ENCODE assay signal across 26 cellular contexts in the genomic region with DNA sequence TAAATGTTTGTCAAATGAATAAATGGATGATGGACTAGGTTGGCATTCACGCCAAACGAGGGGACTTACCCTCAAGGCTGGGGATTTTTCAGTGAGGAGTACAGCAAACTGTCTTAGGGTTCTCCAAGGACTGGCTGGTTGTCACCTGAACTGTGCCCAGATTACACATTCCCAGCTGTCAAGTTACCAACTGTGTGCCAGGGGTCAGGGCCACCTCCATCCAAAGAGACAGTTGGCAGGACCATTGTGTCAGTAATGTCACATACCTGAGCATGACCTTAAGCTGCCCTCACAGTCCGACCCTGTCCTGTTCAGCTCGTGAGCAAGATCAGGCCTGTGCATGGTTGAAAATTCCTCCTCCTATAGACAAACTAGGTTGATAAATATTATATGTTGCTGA.
"Had no signal": no experiment of that assay in that cellular context is flagged by ENCODE, and none has a peak within 500 bp of the region (broad histone marks: within the 10 kb centered on the region; RNA-seq: fewer than 3 reads in every experiment).

No MANE protein-coding gene starts in this region.

- H3K9ac ChIP-seq: SK-N-SH had no signal

- H3K27me3 ChIP-seq: ascending aorta, MG63, SJSA1 had no signal

- H3K36me3 ChIP-seq: ascending aorta, MG63, SJSA1 had no signal

- H3K9me2 ChIP-seq: SK-N-SH had no signal

- DNase-seq: activated CD4-positive, alpha-beta T cell treated with anti-CD3 and anti-CD28 coated beads, Interleukin-2, amount 10 ng/mL, durations not matched to agents 24 days and 14 days; activated CD4-positive, alpha-beta T cell treated with anti-CD3 and anti-CD28 coated beads, Interleukin-2, amount 50 U/mL, for 48 hours; activated CD8-positive, alpha-beta T cell treated with anti-CD3 and anti-CD28 coated beads, Interleukin-2, amount 10 ng/mL, durations not matched to agents 7 days and 5 days; activated gamma-delta T cell; activated naive CD4-positive, alpha-beta T cell treated with Interleukin-2 at 50 U/mL for 16 hours; activated naive CD8-positive, alpha-beta T cell treated with anti-CD3 and anti-CD28 coated beads, Interleukin-2, amount 10 ng/mL, durations not matched to agents 7 days and 5 days; activated T-cell treated with anti-CD3 and anti-CD28 coated beads, Interleukin-2, amount 50 U/mL, for 24 hours; amygdala; caudate nucleus; Kasumi-1; KG1; MG63; NCI-H1048; NCI-H1105 treated with DMSO at 0.1 percent for 48 hours; NCI-H1436 treated with DMSO at 0.1 percent for 48 hours; NCI-H1694 treated with DMSO at 0.1 percent for 48 hours; NCI-H2029; NCI-H510A; NCI-H526; NCI-H748 treated with DMSO at 0.1 percent for 48 hours; NK-92 treated with Interleukin-12 subunit alpha and Interleukin-12 subunit beta, amount 100 ng/mL, for 24 hours; SHP77 treated with DMSO at 0.1 percent for 48 hours; SK-N-SH had no signal

- H3K9me3 ChIP-seq: ascending aorta, MG63, SJSA1, SK-N-SH had no signal

- H3K4me3 ChIP-seq: ascending aorta, MG63, SJSA1 had no signal

- H3K4me2 ChIP-seq: SK-N-SH had no signal

- H3K4me1 ChIP-seq: SJSA1 had no signal

- ATAC-seq: activated CD8-positive, alpha-beta T cell treated with anti-CD3 and anti-CD28 coated beads, Interleukin-2, amount 10 ng/mL, durations not matched to agents 7 days and 5 days had no signal

- H3K27ac ChIP-seq: ascending aorta, SJSA1 had no signal

- FAIRE-seq: TTC549 had no signal
